Comparison of ENCODE assay signal across 1 cellular context in the genomic region with DNA sequence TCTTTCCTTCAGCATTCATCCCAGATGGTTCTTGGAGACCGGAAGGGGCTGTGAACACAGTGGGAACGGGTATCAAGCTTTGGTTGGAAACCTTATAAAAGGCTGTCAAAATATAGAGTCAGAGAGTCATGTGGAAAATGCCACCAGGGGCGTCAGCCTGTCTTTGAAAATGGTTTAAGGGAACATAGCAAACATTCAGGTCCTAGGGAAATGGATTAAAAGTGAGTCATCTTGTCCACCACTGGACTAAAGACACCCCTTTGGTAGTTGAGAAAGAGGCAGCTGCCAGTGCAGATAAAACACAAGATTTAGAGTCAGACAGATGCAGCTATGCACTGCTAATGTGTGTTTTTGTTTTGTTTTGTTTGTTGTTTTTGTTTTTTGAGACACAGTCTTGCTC.
TF ChIP-seq lines count a peak whose summit lies in the region.

No MANE protein-coding gene starts in this region.

TF ChIP-seq in K562, 482 proteins besides CTCF, POLR2A, EP300 and RAD21 (continued from another document and continues in another):
- TF ChIP-seq PBX2 (CRISPR knock-in tag; IDR thresholded peaks at IDR 0.05; ENCODE audit: low read depth) = no peak
- peak; percentile 53; the same call in 1 of the 2 replicates for TF ChIP-seq PBX2 (tag; conservative IDR thresholded peaks at IDR 0.05; ENCODE audit: low read depth)
- TF ChIP-seq, protein P1, sequence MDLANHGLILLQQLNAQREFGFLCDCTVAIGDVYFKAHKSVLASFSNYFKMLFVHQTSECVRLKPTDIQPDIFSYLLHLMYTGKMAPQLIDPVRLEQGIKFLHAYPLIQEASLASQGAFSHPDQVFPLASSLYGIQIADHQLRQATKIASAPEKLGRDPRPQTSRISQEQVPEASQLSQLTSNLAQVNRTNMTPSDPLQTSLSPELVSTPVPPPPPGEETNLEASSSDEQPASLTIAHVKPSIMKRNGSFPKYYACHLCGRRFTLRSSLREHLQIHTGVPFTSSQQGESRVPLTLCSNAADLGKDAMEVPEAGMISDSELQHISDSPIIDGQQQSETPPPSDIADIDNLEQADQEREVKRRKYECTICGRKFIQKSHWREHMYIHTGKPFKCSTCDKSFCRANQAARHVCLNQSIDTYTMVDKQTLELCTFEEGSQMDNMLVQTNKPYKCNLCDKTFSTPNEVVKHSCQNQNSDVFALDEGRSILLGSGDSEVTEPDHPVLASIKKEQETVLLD (IDR thresholded peaks at IDR 0.05) = no peak
- no peak for TF ChIP-seq HNRNPLL (IDR thresholded peaks at IDR 0.05; ENCODE audit: low read depth, low read length, poor library complexity, severe bottlenecking)
- TF ChIP-seq ZHX1 (conservative IDR thresholded peaks at IDR 0.05; ENCODE audit: low read length) = no peak
- TF ChIP-seq, protein P2, sequence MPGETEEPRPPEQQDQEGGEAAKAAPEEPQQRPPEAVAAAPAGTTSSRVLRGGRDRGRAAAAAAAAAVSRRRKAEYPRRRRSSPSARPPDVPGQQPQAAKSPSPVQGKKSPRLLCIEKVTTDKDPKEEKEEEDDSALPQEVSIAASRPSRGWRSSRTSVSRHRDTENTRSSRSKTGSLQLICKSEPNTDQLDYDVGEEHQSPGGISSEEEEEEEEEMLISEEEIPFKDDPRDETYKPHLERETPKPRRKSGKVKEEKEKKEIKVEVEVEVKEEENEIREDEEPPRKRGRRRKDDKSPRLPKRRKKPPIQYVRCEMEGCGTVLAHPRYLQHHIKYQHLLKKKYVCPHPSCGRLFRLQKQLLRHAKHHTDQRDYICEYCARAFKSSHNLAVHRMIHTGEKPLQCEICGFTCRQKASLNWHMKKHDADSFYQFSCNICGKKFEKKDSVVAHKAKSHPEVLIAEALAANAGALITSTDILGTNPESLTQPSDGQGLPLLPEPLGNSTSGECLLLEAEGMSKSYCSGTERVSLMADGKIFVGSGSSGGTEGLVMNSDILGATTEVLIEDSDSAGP (CRISPR knock-in tag; IDR thresholded peaks at IDR 0.05) = no peak
- no peak for TF ChIP-seq BCLAF1 (IDR thresholded peaks at IDR 0.05; ENCODE audit: borderline replicate concordance in 1 of 2, control insufficient read depth in 1 of 2, low read depth in 2 of 2, low read length in 1 of 2)
- TF ChIP-seq MEIS2 (IDR thresholded peaks at IDR 0.05; ENCODE audit: partially characterized antibody) = peak; percentile 61
- TF ChIP-seq GATAD2B (IDR thresholded peaks at IDR 0.05; ENCODE audit: borderline replicate concordance) = no peak
- TF ChIP-seq POLR2AphosphoS2 (IDR thresholded peaks at IDR 0.05; ENCODE audit: low read length) = no peak
- TF ChIP-seq JUND (IDR thresholded peaks at IDR 0.05; ENCODE audit: borderline replicate concordance, low read depth, low read length) = peak; percentile 43; the same call in 1 of the 2 replicates
- TF ChIP-seq JUND (tag; IDR thresholded peaks at IDR 0.05; ENCODE audit: borderline replicate concordance, low read depth, low read length) = peak; percentile 50; the same call in 1 of the 3 replicates
- no peak for TF ChIP-seq ZBTB8A (IDR thresholded peaks at IDR 0.05; ENCODE audit: partially characterized antibody)
- no peak for TF ChIP-seq BRF1 (IDR thresholded peaks at IDR 0.05; ENCODE audit: borderline replicate concordance, extremely low read depth, insufficient read length)
- TF ChIP-seq, protein P3, sequence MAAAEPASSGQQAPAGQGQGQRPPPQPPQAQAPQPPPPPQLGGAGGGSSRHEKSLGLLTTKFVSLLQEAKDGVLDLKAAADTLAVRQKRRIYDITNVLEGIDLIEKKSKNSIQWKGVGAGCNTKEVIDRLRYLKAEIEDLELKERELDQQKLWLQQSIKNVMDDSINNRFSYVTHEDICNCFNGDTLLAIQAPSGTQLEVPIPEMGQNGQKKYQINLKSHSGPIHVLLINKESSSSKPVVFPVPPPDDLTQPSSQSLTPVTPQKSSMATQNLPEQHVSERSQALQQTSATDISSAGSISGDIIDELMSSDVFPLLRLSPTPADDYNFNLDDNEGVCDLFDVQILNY (CRISPR knock-in tag; IDR thresholded peaks at IDR 0.05) = no peak
- TF ChIP-seq FOXA1 (IDR thresholded peaks at IDR 0.05; ENCODE audit: borderline replicate concordance) = no peak
- no peak for TF ChIP-seq HNRNPUL1 (IDR thresholded peaks at IDR 0.05; ENCODE audit: low read length)
- no peak for TF ChIP-seq ZNF253 (CRISPR knock-in tag; conservative IDR thresholded peaks at IDR 0.05)
- TF ChIP-seq SMARCA4 (IDR thresholded peaks at IDR 0.05) = peak; percentile 35; the same call in 1 of the 2 replicates
- no peak for TF ChIP-seq HOMEZ (CRISPR knock-in tag; IDR thresholded peaks at IDR 0.05)
- peak; percentile 26; the same call in 1 of the 2 replicates for TF ChIP-seq PKNOX1 (IDR thresholded peaks at IDR 0.05)
- no peak for TF ChIP-seq CUX1 (CRISPR knock-in tag; IDR thresholded peaks at IDR 0.05)
- TF ChIP-seq CBX2 (IDR thresholded peaks at IDR 0.05; ENCODE audit: insufficient read depth, low read length, poor library complexity, severe bottlenecking) = no peak
- TF ChIP-seq ZNF384 (IDR thresholded peaks at IDR 0.05; ENCODE audit: low read depth, low read length) = no peak
- no peak for TF ChIP-seq SFPQ (IDR thresholded peaks at IDR 0.05; ENCODE audit: low read depth, low read length)
- TF ChIP-seq YBX1 (IDR thresholded peaks at IDR 0.05) = no peak
- peak; percentile 46 for TF ChIP-seq CBFA2T3 (IDR thresholded peaks at IDR 0.05)
- peak; percentile 87 for TF ChIP-seq FOSL1 (tag; conservative IDR thresholded peaks at IDR 0.05)
- no peak for TF ChIP-seq CCAR2 (IDR thresholded peaks at IDR 0.05; ENCODE audit: low read depth, low read length)
